9 cellular contexts compared by ENCODE assay signal in the genomic region with DNA sequence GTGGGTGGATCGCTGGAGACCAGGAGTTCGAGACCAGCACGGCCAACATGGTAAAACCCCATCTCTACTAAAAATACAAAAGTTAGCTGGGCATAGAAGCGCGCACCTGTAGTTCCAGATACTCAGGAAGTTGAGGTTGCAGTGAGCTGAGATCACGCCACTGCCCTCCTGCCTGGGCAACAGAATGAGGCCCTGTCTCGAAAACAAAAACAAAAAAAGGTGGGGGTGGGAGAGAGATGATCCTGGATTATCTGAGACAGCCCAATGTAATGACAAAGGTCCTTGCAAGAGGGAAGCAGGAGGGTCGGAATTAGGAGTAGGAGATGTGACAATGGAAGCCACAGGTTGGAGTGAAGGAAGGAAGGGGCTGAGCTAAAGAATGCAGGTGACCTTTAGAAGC.
DNase-seq lines count a peak whose midpoint lies in the region; ATAC-seq and TF ChIP-seq lines count a peak whose summit lies in the region.
"Had no signal": no experiment of that assay in that cellular context is flagged by ENCODE, and none has a peak within 500 bp of the region (broad histone marks: within the 10 kb centered on the region; RNA-seq: fewer than 3 reads in every experiment).

No MANE protein-coding gene starts in this region.

- H3K4me1 ChIP-seq in right lobe of liver, result peaks cover 0 to 13% (median 8%) of the 10 kb centered on the region in 4 donors

- H3K9me3 Mint-ChIP-seq in nephron progenitor cell, result no peaks in the 10 kb centered on the region

- intact Hi-C loops in cardiac septum (cut with DNase I) (no loop called here), right lobe of liver (cut with DNase I) (no loop called here)

- peaks cover 27% of the 10 kb centered on the region for H3K4me1 Mint-ChIP-seq in nephron progenitor cell

- no peak for TF ChIP-seq POLR2A in right lobe of liver (IDR thresholded peaks at IDR 0.05)

- H3K27ac Mint-ChIP-seq in nephron progenitor cell, result peak overlapping the region; percentile 81

- no peak overlapping the region; the same call in 1 of the 2 replicates for H3K4me3 ChIP-seq in GM12864 (ENCODE audit: low read depth, low read length)
- no peak overlapping the region for H3K4me3 ChIP-seq in right lobe of liver
- H3K4me3 ChIP-seq: PC-9 had no signal

- H3K27me3 Mint-ChIP-seq in nephron progenitor cell (ENCODE audit: low read depth, poor library complexity), result peaks cover 1% of the 10 kb centered on the region

- H3K27ac ChIP-seq in right lobe of liver, result no peak overlapping the region
- H3K27ac ChIP-seq: PC-9 had no signal

- no peaks in the 10 kb centered on the region for H3K9me3 ChIP-seq in right lobe of liver

- DNase-seq in GM12864 (ENCODE audit: low read depth) (peak; percentile 18), nephron progenitor cell (no peak), GM19238 (ENCODE audit: insufficient read length, low spot score) (no peak), cardiac septum (ENCODE audit: low spot score) (no peak), right lobe of liver (no peak)
- DNase-seq in activated effector memory CD4-positive, alpha-beta T cell treated with anti-CD3 and anti-CD28 coated beads, Interleukin-2, amount 50 U/mL, for 16 hours, result peak; percentile 68
- DNase-seq: T1000 had no signal

- H3K4me3 Mint-ChIP-seq in nephron progenitor cell, result no peak overlapping the region

- no peaks in the 10 kb centered on the region for H3K27me3 ChIP-seq in right lobe of liver

- peaks cover 0 to 17% (median 0%) of the 10 kb centered on the region in 4 donors for H3K36me3 ChIP-seq in right lobe of liver

- ATAC-seq in HG03432 (IDR thresholded peaks at IDR 0.05; ENCODE audit: unreplicated experiment) (peak; percentile 49), right lobe of liver (no peak)

- TF ChIP-seq CTCF in GM12864 (IDR thresholded peaks at IDR 0.05; ENCODE audit: low read depth, low read length, missing control alignments) (no peak), nephron progenitor cell (IDR thresholded peaks at IDR 0.05) (no peak), right lobe of liver (IDR thresholded peaks at IDR 0.05) (no peak)

- WGBS in right lobe of liver (ENCODE audit: insufficient coverage, low coverage, low lambda C conversion rate, missing lambda C conversion rate), result 84% methylated on average over 8 of the region's 8 CpGs

- H3K36me3 Mint-ChIP-seq in nephron progenitor cell (ENCODE audit: low read depth), result peaks cover 38% of the 10 kb centered on the region

Comparison
In these comparisons a context has a peak if more than half of its experiments do, and no peak if none do; other contexts are left out.
1. DNase-seq: peak in GM12864 (single experiment) and activated effector memory CD4-positive, alpha-beta T cell treated with anti-CD3 and anti-CD28 coated beads, Interleukin-2, amount 50 U/mL, for 16 hours (single experiment); none in nephron progenitor cell (single experiment), GM19238 (single experiment), cardiac septum (single experiment) and right lobe of liver (0 of 3).